Comparison of ENCODE assay signal across 1 cellular context in the genomic region with DNA sequence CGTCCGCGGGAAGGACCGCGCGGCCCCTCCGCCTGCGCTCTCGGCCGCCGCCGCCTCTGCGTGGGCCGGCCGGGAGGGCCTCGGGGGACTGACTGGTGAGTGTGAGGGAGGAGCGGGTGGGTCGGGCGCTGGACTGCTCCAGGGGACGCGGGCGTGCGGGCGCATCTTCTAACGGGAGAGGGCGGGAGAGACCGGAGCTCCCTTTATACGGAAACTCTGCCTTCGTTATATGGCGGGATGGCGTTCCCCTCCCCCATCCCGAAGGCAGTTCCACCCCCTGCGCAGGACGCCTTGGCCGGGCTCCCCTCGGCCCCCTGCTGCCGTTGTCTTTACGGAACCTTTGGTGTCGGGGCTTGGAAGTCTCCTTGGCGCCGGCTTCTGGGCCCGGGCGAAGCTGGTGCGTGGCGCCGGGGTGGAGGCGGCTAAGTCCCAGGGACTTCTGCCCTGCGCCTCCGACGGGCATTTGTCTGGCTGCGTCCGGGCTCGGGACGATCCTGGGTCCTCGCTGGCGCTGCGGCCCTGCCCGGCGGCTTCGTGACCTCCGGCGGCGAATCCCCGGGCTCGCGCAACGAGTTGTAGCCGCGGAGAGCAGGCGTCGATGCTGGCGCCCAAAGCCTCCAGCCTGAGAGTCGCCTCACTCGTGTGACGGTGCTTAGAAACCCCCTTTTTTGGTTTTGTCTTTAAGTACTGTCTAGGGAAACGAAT.
TF ChIP-seq lines count a peak whose summit lies in the region.

No MANE protein-coding gene starts in this region.

TF ChIP-seq in GM12878, 131 proteins besides CTCF, POLR2A, EP300 and RAD21 (continued from another document):
- TF ChIP-seq, protein P1, sequence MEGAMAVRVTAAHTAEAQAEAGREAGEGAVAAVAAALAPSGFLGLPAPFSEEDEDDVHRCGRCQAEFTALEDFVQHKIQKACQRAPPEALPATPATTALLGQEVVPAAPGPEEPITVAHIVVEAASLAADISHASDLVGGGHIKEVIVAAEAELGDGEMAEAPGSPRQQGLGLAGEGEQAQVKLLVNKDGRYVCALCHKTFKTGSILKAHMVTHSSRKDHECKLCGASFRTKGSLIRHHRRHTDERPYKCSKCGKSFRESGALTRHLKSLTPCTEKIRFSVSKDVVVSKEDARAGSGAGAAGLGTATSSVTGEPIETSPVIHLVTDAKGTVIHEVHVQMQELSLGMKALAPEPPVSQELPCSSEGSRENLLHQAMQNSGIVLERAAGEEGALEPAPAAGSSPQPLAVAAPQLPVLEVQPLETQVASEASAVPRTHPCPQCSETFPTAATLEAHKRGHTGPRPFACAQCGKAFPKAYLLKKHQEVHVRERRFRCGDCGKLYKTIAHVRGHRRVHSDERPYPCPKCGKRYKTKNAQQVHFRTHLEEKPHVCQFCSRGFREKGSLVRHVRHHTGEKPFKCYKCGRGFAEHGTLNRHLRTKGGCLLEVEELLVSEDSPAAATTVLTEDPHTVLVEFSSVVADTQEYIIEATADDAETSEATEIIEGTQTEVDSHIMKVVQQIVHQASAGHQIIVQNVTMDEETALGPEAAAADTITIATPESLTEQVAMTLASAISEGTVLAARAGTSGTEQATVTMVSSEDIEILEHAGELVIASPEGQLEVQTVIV (IDR thresholded peaks at IDR 0.05; ENCODE audit: borderline replicate concordance, partially characterized antibody) = no peak
- no peak; the same call in 2 of the 3 replicates for TF ChIP-seq POU2F2 (IDR thresholded peaks at IDR 0.05; ENCODE audit: borderline replicate concordance, low read depth, low read length)
- no peak for TF ChIP-seq FOS (IDR thresholded peaks at IDR 0.05; ENCODE audit: borderline replicate concordance, extremely low read depth, insufficient read length)
